Comparison of ENCODE assay signal across 15 cellular contexts in the genomic region with DNA sequence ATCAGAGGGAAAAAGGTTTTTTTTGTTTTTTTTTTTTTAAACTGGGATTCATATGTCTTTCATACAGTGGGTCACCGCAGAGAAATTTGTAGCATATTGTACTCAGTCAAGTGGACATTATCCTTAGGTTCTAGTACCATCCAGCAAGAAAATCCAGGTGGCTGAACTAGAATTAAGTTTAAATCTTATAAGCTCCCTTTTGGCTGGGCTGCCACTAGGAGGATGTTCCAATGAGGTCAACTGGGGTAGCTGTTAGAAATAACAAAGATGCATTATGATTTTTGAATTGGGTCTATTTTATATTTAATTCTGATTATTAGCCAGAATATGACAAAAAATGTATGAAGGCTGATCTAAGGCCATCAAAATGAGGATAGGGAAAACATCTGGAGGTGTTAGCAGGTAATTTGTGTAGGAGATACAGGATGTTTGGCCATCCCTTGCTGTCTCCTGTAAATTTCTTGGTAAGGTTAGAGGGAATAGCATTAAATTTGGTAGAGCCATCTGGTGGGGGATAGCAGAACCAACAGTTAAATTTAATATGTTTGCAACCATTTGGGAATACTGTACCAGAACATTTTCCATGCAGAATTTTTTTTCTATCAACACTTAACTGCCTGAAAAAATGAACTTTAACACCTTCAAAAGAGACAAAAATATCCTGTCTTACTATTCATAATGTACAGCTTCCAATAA.
A peak's percentile ranks its signal among the peaks of the same experiment; 100 is the strongest.
DNase-seq lines count a peak whose midpoint lies in the region; ATAC-seq and TF ChIP-seq lines count a peak whose summit lies in the region.
"Had no signal": no experiment of that assay in that cellular context is flagged by ENCODE, and none has a peak within 500 bp of the region (broad histone marks: within the 10 kb centered on the region; RNA-seq: fewer than 3 reads in every experiment).

No MANE protein-coding gene starts in this region.

- no peaks in the 10 kb centered on the region for H3K36me3 Mint-ChIP-seq in type B pancreatic cell
- H3K36me3 Mint-ChIP-seq in activated T-helper 2 cell treated with anti-CD3 and anti-CD28 coated beads, Interferon-gamma antibody, Interleukin-2, Interleukin-4, amounts not matched to agents 10 μg/mL and 5 μg/mL and 100 μg/mL, durations not matched to agents 14 hours and 24 hours and 36 hours (ENCODE audit: low read depth), result peaks cover 3% of the 10 kb centered on the region

- H3K4me3 Mint-ChIP-seq in type B pancreatic cell, result no peak overlapping the region
- no peak overlapping the region for H3K4me3 Mint-ChIP-seq in activated T-helper 2 cell treated with anti-CD3 and anti-CD28 coated beads, Interferon-gamma antibody, Interleukin-2, Interleukin-4, amounts not matched to agents 10 μg/mL and 5 μg/mL and 100 μg/mL, durations not matched to agents 14 hours and 24 hours and 36 hours (ENCODE audit: low read depth)
- H3K4me3 Mint-ChIP-seq: T-helper 2 cell treated with Interferon-gamma antibody and Interleukin-4, amounts not matched to agents 5 μg/mL and 100 μg/mL, for 36 hours had no signal

- intact Hi-C loops in cardiac septum (cut with DNase I), result no loop called here
- intact Hi-C loops in activated T-helper 2 cell treated with anti-CD3 and anti-CD28 coated beads, Interferon-gamma antibody, Interleukin-2, Interleukin-4, amounts not matched to agents 10 μg/mL and 5 μg/mL and 100 μg/mL, durations not matched to agents 14 hours and 24 hours and 36 hours (cut with micrococcal nuclease), result no loop called here

- no peak overlapping the region for H3K27ac ChIP-seq in cardiac muscle cell
- H3K27ac ChIP-seq: body of pancreas had no signal

- DNase-seq in cardiac muscle cell (ENCODE audit: low read depth in 1 of 2, low spot score in 1 of 2), result peak in 1 of 2 donors; percentile 46
- no peak for DNase-seq in cardiac septum (ENCODE audit: low spot score)
- DNase-seq in NCI-H748 (lab: John Stamatoyannopoulos, UW; ENCODE audit: unreplicated experiment), result peak; percentile 18
- peak; percentile 3 for DNase-seq in dermis blood vessel endothelial cell
- DNase-seq in type B pancreatic cell (ENCODE audit: extremely low spot score, unreplicated experiment), result no peak
- DNase-seq in activated CD4-positive, alpha-beta T cell treated with anti-CD3 and anti-CD28 coated beads for 1 hour, result no peak
- DNase-seq in activated T-helper 2 cell treated with anti-CD3 and anti-CD28 coated beads, Interferon-gamma antibody, Interleukin-2, Interleukin-4, amounts not matched to agents 10 μg/mL and 5 μg/mL and 100 μg/mL, durations not matched to agents 14 hours and 24 hours and 36 hours (ENCODE audit: low spot score), result no peak
- DNase-seq: activated T-cell treated with anti-CD3 and anti-CD28 coated beads for 4 hours; body of pancreas; left ventricle myocardium superior; MV-4-11; stimulated activated CD4-positive, alpha-beta T cell treated with anti-CD3 and anti-CD28 coated beads, Interleukin-1b, Interleukin-23, amount 100 ng/mL, for 48 hours; stimulated activated naive CD8-positive, alpha-beta T cell treated with anti-CD3 and anti-CD28 coated beads, Interleukin-15, Interleukin-2, amounts not matched to agents 100 U/mL and 50 U/mL, for 24 hours had no signal

- H3K27me3 Mint-ChIP-seq in type B pancreatic cell, result no peaks in the 10 kb centered on the region
- H3K27me3 Mint-ChIP-seq in activated T-helper 2 cell treated with anti-CD3 and anti-CD28 coated beads, Interferon-gamma antibody, Interleukin-2, Interleukin-4, amounts not matched to agents 10 μg/mL and 5 μg/mL and 100 μg/mL, durations not matched to agents 14 hours and 24 hours and 36 hours (ENCODE audit: low read depth), result no peaks in the 10 kb centered on the region

- no peaks in the 10 kb centered on the region for H3K9me3 Mint-ChIP-seq in type B pancreatic cell
- peaks cover 18% of the 10 kb centered on the region for H3K9me3 Mint-ChIP-seq in activated T-helper 2 cell treated with anti-CD3 and anti-CD28 coated beads, Interferon-gamma antibody, Interleukin-2, Interleukin-4, amounts not matched to agents 10 μg/mL and 5 μg/mL and 100 μg/mL, durations not matched to agents 14 hours and 24 hours and 36 hours

- H3K27me3 ChIP-seq in cardiac muscle cell, result no peaks in the 10 kb centered on the region
- H3K27me3 ChIP-seq: body of pancreas had no signal

- H3K9me3 ChIP-seq in cardiac muscle cell (ENCODE audit: low read depth), result no peaks in the 10 kb centered on the region
- H3K9me3 ChIP-seq: body of pancreas had no signal

- no peak overlapping the region for H3K4me3 ChIP-seq in cardiac muscle cell
- H3K4me3 ChIP-seq: body of pancreas had no signal

- no peaks in the 10 kb centered on the region for H3K36me3 ChIP-seq in cardiac muscle cell

- no peaks in the 10 kb centered on the region for H3K4me1 Mint-ChIP-seq in type B pancreatic cell (ENCODE audit: unreplicated experiment)
- H3K4me1 Mint-ChIP-seq in activated T-helper 2 cell treated with anti-CD3 and anti-CD28 coated beads, Interferon-gamma antibody, Interleukin-2, Interleukin-4, amounts not matched to agents 10 μg/mL and 5 μg/mL and 100 μg/mL, durations not matched to agents 14 hours and 24 hours and 36 hours (ENCODE audit: low read depth), result no peaks in the 10 kb centered on the region

- no peak for ATAC-seq in GM18861 (IDR thresholded peaks at IDR 0.05; ENCODE audit: unreplicated experiment)
- ATAC-seq: body of pancreas; left ventricle myocardium superior; stimulated activated naive CD8-positive, alpha-beta T cell treated with anti-CD3 and anti-CD28 coated beads, Interleukin-15, Interleukin-2, amounts not matched to agents 100 U/mL and 50 U/mL, for 24 hours had no signal

- no peaks in the 10 kb centered on the region for H3K4me1 ChIP-seq in cardiac muscle cell (ENCODE audit: low read depth)
- H3K4me1 ChIP-seq: body of pancreas had no signal

- TF ChIP-seq CTCF in cardiac muscle cell (IDR thresholded peaks at IDR 0.05; ENCODE audit: low read depth, low read length) (peak; percentile 42), type B pancreatic cell (conservative IDR thresholded peaks at IDR 0.05) (peak; percentile 35)

- no peak overlapping the region for H3K27ac Mint-ChIP-seq in type B pancreatic cell
- H3K27ac Mint-ChIP-seq in activated T-helper 2 cell treated with anti-CD3 and anti-CD28 coated beads, Interferon-gamma antibody, Interleukin-2, Interleukin-4, amounts not matched to agents 10 μg/mL and 5 μg/mL and 100 μg/mL, durations not matched to agents 14 hours and 24 hours and 36 hours, result no peak overlapping the region
- H3K27ac Mint-ChIP-seq: T-helper 2 cell treated with Interferon-gamma antibody and Interleukin-4, amounts not matched to agents 5 μg/mL and 100 μg/mL, for 36 hours had no signal

Comparison
In these comparisons a context has a peak if more than half of its experiments do, and no peak if none do; other contexts are left out.
1. DNase-seq: peak in NCI-H748 (single experiment) and dermis blood vessel endothelial cell (single experiment); none in cardiac septum (single experiment), type B pancreatic cell (single experiment), activated CD4-positive, alpha-beta T cell treated with anti-CD3 and anti-CD28 coated beads for 1 hour (single experiment) and activated T-helper 2 cell treated with anti-CD3 and anti-CD28 coated beads, Interferon-gamma antibody, Interleukin-2, Interleukin-4, amounts not matched to agents 10 μg/mL and 5 μg/mL and 100 μg/mL, durations not matched to agents 14 hours and 24 hours and 36 hours (single experiment).